13 cellular contexts compared by ENCODE assay signal in the genomic region with DNA sequence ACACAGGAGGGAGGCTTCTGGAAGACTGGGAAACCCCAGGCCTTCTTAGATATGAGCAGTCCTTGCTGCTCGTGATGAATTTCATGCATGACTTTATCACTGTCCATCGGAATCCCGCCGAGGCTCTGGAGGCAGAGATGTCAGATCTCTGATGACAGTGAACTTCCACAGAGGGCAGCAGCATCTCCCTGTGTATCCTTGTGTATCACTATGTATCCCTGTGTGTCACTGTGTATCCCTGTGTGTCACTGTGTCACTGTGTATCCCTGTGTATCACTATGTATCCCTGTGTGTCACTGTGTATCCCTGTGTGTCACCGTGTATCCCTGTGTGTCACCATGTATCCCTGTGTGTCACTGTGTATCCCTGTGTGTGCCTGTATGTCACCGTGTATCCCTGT.
DNase-seq lines count a peak whose midpoint lies in the region; ATAC-seq, FAIRE-seq and TF ChIP-seq lines count a peak whose summit lies in the region.
"Had no signal": no experiment of that assay in that cellular context is flagged by ENCODE, and none has a peak within 500 bp of the region (broad histone marks: within the 10 kb centered on the region; RNA-seq: fewer than 3 reads in every experiment).

No MANE protein-coding gene starts in this region.

- no peak for TF ChIP-seq CTCF in CD8-positive, alpha-beta T cell (IDR thresholded peaks at IDR 0.05)
- TF ChIP-seq CTCF in natural killer cell (IDR thresholded peaks at IDR 0.05) = no peak

- intact Hi-C loops in CD8-positive, alpha-beta T cell (cut with DNase I, micrococcal nuclease) = loop anchor here in 1 of 2 experiments (10.0 kb wide), 1 partner anchor 77 kb away; no protein-coding TSS in a partner anchor
- intact Hi-C loops in natural killer cell (cut with micrococcal nuclease) = no loop called here

- H3K4me3 ChIP-seq in CD8-positive, alpha-beta T cell (ENCODE audit: low read depth, low read length) = no peak overlapping the region
- H3K4me3 ChIP-seq: thyroid gland had no signal

- H3K36me3 Mint-ChIP-seq in CD8-positive, alpha-beta T cell = peaks cover 26% of the 10 kb centered on the region
- peaks cover 2% of the 10 kb centered on the region for H3K36me3 Mint-ChIP-seq in activated naive CD8-positive, alpha-beta T cell
- no peaks in the 10 kb centered on the region for H3K36me3 Mint-ChIP-seq in natural killer cell

- CTCF ChIA-PET in CD8-positive, alpha-beta T cell (lab: Charles Lee) = no interaction called here

- H3K27ac ChIP-seq in CD8-positive, alpha-beta T cell (ENCODE audit: low read depth, low read length) = no peak overlapping the region

- H3K27me3 Mint-ChIP-seq in CD8-positive, alpha-beta T cell (ENCODE audit: low read depth) = no peaks in the 10 kb centered on the region
- H3K27me3 Mint-ChIP-seq in activated naive CD8-positive, alpha-beta T cell = no peaks in the 10 kb centered on the region
- H3K27me3 Mint-ChIP-seq in natural killer cell (ENCODE audit: low read depth in 2 of 2) = no peaks in the 10 kb centered on the region

- H3K36me3 ChIP-seq in CD8-positive, alpha-beta T cell (ENCODE audit: insufficient read depth, low read length) = peaks cover 4% of the 10 kb centered on the region
- H3K36me3 ChIP-seq: thyroid gland had no signal

- peak overlapping the region; percentile 92 for H3K4me3 Mint-ChIP-seq in CD8-positive, alpha-beta T cell
- H3K4me3 Mint-ChIP-seq in activated naive CD8-positive, alpha-beta T cell = peak overlapping the region; percentile 79
- peak overlapping the region; percentile 90 for H3K4me3 Mint-ChIP-seq in natural killer cell

- H3K9me3 Mint-ChIP-seq in CD8-positive, alpha-beta T cell = no peaks in the 10 kb centered on the region
- H3K9me3 Mint-ChIP-seq in activated naive CD8-positive, alpha-beta T cell (ENCODE audit: low read depth) = no peaks in the 10 kb centered on the region
- no peaks in the 10 kb centered on the region for H3K9me3 Mint-ChIP-seq in natural killer cell

- H3K4me1 Mint-ChIP-seq in CD8-positive, alpha-beta T cell (ENCODE audit: low read depth) = peaks cover 27% of the 10 kb centered on the region
- H3K4me1 Mint-ChIP-seq in activated naive CD8-positive, alpha-beta T cell (ENCODE audit: low read depth) = peaks cover 42% of the 10 kb centered on the region
- H3K4me1 Mint-ChIP-seq in natural killer cell = peaks cover 19 to 31% of the 10 kb centered on the region in 2 donors

- no peaks in the 10 kb centered on the region for H3K9me3 ChIP-seq in CD8-positive, alpha-beta T cell (ENCODE audit: low read length)
- H3K9me3 ChIP-seq: thyroid gland had no signal

- ATAC-seq in CD8-positive, alpha-beta T cell = no peak
- ATAC-seq in natural killer cell (no peak), GM18861 (IDR thresholded peaks at IDR 0.05; ENCODE audit: unreplicated experiment) (no peak), GM21381 (IDR thresholded peaks at IDR 0.05; ENCODE audit: unreplicated experiment) (no peak)

- H3K27me3 ChIP-seq in CD8-positive, alpha-beta T cell (ENCODE audit: insufficient read depth, low read length) = no peaks in the 10 kb centered on the region
- H3K27me3 ChIP-seq: thyroid gland had no signal

- peak overlapping the region; percentile 96 for H3K27ac Mint-ChIP-seq in CD8-positive, alpha-beta T cell
- peak overlapping the region; percentile 96 for H3K27ac Mint-ChIP-seq in activated naive CD8-positive, alpha-beta T cell
- peak overlapping the region; percentile 95 to 98 for H3K27ac Mint-ChIP-seq in natural killer cell

- DNase-seq in CD8-positive, alpha-beta T cell = no peak
- DNase-seq in HTR-8/SVneo (ENCODE audit: insufficient read length, low spot score) (no peak), natural killer cell (no peak), cortex of kidney (lab: John Stamatoyannopoulos, UW) (no peak), amniotic stem cell (lab: John Stamatoyannopoulos, UW) (no peak)
- DNase-seq: foreskin fibroblast, NCI-H345, thyroid gland had no signal

- POLR2A ChIA-PET in CD8-positive, alpha-beta T cell (lab: Charles Lee) = no interaction called here

- FAIRE-seq in HTR-8/SVneo (lab: Jason Lieb, UNC) = peak; percentile 94
- FAIRE-seq: islet of Langerhans, TTC549 had no signal

- peaks cover 19% of the 10 kb centered on the region for H3K4me1 ChIP-seq in CD8-positive, alpha-beta T cell (ENCODE audit: insufficient read depth, low read length)
